Comparison of ENCODE assay signal across 7 cellular contexts in the genomic region with DNA sequence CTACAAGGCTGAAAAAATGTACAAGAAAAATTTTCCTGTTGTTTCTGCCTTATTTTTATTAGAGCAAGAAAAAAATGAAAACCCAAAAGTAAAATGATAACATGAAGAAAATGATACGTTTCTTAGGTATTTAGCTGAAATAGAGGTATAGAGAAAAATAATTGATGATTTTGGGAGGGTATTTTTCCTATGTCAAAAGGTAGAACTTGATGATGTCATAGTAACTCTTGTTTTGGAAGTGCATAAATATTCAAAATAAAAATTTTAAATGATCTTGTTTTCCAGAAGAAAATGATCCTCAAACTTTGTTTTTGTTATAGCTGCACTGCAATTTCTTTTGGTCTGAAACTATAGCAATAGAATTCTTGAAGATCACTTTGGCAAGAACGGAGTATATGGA.
"Had no signal": no experiment of that assay in that cellular context is flagged by ENCODE, and none has a peak within 500 bp of the region (broad histone marks: within the 10 kb centered on the region; RNA-seq: fewer than 3 reads in every experiment).

No MANE protein-coding gene starts in this region.

- H3K27ac ChIP-seq: HL-60, KMS-11 had no signal

- DNase-seq: IMR-90, KBM-7, KG1 had no signal

- ATAC-seq: K562 had no signal

- H3K9ac ChIP-seq: KMS-11 had no signal

- FAIRE-seq: HTR-8/SVneo, K562 had no signal

- H3K4me2 ChIP-seq: KMS-11 had no signal

- H3K4me3 ChIP-seq: K562 had no signal
